ENCODE assay signal across 1 cellular context in the genomic region with DNA sequence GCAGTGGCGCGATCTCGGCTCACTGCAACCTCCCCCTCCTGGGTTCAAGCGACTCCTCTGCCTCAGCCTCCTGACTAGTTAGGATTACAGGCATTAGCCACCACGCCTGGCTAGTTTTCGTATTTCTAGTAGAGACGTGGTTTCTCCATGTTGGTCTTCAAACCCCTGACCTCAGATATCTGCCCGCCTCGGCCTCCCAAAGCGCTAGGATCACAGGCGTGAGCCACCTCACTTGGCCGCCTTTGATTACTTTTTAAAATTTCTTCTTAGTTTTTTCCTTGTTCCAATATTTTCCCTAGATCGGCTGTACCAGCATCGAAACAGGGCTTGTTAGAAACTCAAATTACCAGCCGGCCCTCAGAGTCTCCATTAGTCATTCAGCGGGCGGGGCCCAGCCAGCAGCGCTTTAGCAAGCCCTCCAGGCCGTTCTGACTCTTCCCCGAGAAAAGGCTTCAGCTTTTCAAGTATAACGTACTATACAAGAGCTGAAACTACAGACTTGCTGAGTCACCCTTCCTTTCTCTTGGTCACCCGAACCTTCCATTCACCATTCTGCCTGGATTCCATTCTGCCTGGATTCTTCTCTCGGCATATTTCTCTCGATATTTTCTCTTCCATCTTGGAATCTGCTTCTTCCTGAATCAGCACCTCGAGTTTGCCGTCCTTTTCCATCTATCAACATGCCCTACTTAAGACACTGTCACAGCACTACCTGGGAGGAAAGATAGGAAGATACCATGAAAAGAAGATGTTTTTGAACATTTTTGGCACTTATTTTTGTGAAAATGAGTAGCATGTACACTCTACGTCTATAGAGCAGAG.
TF ChIP-seq lines count a peak whose summit lies in the region.

No MANE protein-coding gene starts in this region.

TF ChIP-seq in K562, 482 proteins besides CTCF, POLR2A, EP300 and RAD21 (continued from another document and continues in another):
- TF ChIP-seq ZNF592 (IDR thresholded peaks at IDR 0.05), result peak; percentile 88
- TF ChIP-seq, protein P1, sequence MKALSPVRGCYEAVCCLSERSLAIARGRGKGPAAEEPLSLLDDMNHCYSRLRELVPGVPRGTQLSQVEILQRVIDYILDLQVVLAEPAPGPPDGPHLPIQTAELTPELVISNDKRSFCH (CRISPR knock-in tag; IDR thresholded peaks at IDR 0.05), result no peak
- TF ChIP-seq, protein P1 (tag; IDR thresholded peaks at IDR 0.05), result 0 out of 2 replicates have a peak, but pooled peaks have one; percentile 11
- peak; percentile 94 for TF ChIP-seq MAFK (IDR thresholded peaks at IDR 0.05; ENCODE audit: low read length)
- TF ChIP-seq COPS2 (conservative IDR thresholded peaks at IDR 0.05), result no peak
- peak; percentile 64; the same call in 1 of the 2 replicates for TF ChIP-seq SMARCC2 (IDR thresholded peaks at IDR 0.05; ENCODE audit: low read depth)
- peak; percentile 66; the same call in 1 of the 2 replicates for TF ChIP-seq CUX1 (CRISPR knock-in tag; IDR thresholded peaks at IDR 0.05)
- TF ChIP-seq DPF2 (IDR thresholded peaks at IDR 0.05), result peak; percentile 84; the same call in 1 of the 2 replicates
- no peak for TF ChIP-seq ZNF707 (CRISPR knock-in tag; conservative IDR thresholded peaks at IDR 0.05)
- TF ChIP-seq TAF1 (IDR thresholded peaks at IDR 0.05; ENCODE audit: control insufficient read depth, extremely low read depth, insufficient read depth, low read length, severe bottlenecking), result peak; percentile 72
- peak in 1 of 2 experiments; percentile 76; a peak in 2 of 4 replicates for TF ChIP-seq MAZ (CRISPR knock-in tag; conservative IDR thresholded peaks at IDR 0.05 in 1 of 2, IDR thresholded peaks at IDR 0.05 in 1 of 2)
- TF ChIP-seq, protein P2, sequence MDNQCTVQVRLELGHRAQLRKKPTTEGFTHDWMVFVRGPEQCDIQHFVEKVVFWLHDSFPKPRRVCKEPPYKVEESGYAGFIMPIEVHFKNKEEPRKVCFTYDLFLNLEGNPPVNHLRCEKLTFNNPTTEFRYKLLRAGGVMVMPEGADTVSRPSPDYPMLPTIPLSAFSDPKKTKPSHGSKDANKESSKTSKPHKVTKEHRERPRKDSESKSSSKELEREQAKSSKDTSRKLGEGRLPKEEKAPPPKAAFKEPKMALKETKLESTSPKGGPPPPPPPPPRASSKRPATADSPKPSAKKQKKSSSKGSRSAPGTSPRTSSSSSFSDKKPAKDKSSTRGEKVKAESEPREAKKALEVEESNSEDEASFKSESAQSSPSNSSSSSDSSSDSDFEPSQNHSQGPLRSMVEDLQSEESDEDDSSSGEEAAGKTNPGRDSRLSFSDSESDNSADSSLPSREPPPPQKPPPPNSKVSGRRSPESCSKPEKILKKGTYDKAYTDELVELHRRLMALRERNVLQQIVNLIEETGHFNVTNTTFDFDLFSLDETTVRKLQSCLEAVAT (IDR thresholded peaks at IDR 0.05), result peak in 1 of 2 experiments; percentile 30; a peak in 1 of 4 replicates
- TF ChIP-seq POLR2G (IDR thresholded peaks at IDR 0.05; ENCODE audit: low read depth, low read length), result peak; percentile 67
- peak; percentile 69 for TF ChIP-seq VEZF1 (CRISPR knock-in tag; IDR thresholded peaks at IDR 0.05)
- TF ChIP-seq SIN3B (IDR thresholded peaks at IDR 0.05; ENCODE audit: low read depth), result no peak
- TF ChIP-seq BRD9 (IDR thresholded peaks at IDR 0.05; ENCODE audit: low read depth, partially characterized antibody), result peak; percentile 80
- TF ChIP-seq ZNF766 (CRISPR knock-in tag; conservative IDR thresholded peaks at IDR 0.05), result peak; percentile 55; the same call in 1 of the 2 replicates
- TF ChIP-seq FOXK2 (conservative IDR thresholded peaks at IDR 0.05 in 1 of 2, IDR thresholded peaks at IDR 0.05 in 1 of 2; ENCODE audit: low read depth in 2 of 2), result peak in 1 of 2 experiments; percentile 50; a peak in 1 of 4 replicates
- TF ChIP-seq, protein P3, sequence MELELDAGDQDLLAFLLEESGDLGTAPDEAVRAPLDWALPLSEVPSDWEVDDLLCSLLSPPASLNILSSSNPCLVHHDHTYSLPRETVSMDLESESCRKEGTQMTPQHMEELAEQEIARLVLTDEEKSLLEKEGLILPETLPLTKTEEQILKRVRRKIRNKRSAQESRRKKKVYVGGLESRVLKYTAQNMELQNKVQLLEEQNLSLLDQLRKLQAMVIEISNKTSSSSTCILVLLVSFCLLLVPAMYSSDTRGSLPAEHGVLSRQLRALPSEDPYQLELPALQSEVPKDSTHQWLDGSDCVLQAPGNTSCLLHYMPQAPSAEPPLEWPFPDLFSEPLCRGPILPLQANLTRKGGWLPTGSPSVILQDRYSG (tag; conservative IDR thresholded peaks at IDR 0.05; ENCODE audit: low read depth), result peak; percentile 34
- 0 out of 2 replicates have a peak, but pooled peaks have one; percentile 20 for TF ChIP-seq RB1 (IDR thresholded peaks at IDR 0.05; ENCODE audit: low read depth)
- TF ChIP-seq, protein P4, sequence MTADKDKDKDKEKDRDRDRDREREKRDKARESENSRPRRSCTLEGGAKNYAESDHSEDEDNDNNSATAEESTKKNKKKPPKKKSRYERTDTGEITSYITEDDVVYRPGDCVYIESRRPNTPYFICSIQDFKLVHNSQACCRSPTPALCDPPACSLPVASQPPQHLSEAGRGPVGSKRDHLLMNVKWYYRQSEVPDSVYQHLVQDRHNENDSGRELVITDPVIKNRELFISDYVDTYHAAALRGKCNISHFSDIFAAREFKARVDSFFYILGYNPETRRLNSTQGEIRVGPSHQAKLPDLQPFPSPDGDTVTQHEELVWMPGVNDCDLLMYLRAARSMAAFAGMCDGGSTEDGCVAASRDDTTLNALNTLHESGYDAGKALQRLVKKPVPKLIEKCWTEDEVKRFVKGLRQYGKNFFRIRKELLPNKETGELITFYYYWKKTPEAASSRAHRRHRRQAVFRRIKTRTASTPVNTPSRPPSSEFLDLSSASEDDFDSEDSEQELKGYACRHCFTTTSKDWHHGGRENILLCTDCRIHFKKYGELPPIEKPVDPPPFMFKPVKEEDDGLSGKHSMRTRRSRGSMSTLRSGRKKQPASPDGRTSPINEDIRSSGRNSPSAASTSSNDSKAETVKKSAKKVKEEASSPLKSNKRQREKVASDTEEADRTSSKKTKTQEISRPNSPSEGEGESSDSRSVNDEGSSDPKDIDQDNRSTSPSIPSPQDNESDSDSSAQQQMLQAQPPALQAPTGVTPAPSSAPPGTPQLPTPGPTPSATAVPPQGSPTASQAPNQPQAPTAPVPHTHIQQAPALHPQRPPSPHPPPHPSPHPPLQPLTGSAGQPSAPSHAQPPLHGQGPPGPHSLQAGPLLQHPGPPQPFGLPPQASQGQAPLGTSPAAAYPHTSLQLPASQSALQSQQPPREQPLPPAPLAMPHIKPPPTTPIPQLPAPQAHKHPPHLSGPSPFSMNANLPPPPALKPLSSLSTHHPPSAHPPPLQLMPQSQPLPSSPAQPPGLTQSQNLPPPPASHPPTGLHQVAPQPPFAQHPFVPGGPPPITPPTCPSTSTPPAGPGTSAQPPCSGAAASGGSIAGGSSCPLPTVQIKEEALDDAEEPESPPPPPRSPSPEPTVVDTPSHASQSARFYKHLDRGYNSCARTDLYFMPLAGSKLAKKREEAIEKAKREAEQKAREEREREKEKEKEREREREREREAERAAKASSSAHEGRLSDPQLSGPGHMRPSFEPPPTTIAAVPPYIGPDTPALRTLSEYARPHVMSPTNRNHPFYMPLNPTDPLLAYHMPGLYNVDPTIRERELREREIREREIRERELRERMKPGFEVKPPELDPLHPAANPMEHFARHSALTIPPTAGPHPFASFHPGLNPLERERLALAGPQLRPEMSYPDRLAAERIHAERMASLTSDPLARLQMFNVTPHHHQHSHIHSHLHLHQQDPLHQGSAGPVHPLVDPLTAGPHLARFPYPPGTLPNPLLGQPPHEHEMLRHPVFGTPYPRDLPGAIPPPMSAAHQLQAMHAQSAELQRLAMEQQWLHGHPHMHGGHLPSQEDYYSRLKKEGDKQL (CRISPR knock-in tag; IDR thresholded peaks at IDR 0.05; ENCODE audit: borderline replicate concordance), result no peak
